In genomic region chr17:44354582-44355309, GRCh38 we compare ENCODE assay signal across 10 cellular contexts. TPM values are rescaled to one million over a fixed set of nuclear protein-coding genes. Genes with fewer than 3 reads are reported as not detected.
DNase-seq lines count a peak whose midpoint lies in the region; ATAC-seq and TF ChIP-seq lines count a peak whose summit lies in the region.
"Had no signal": no experiment of that assay in that cellular context is flagged by ENCODE, and none has a peak within 500 bp of the region (broad histone marks: within the 10 kb centered on the region; RNA-seq: fewer than 3 reads in every experiment).

No MANE protein-coding gene starts in this region.

- peaks cover 3% of the 10 kb centered on the region; the same call in 1 of the 2 replicates for H3K27me3 Mint-ChIP-seq in WTC11 (ENCODE audit: low read depth)
- H3K27me3 Mint-ChIP-seq in central memory CD8-positive, alpha-beta T cell = no peaks in the 10 kb centered on the region

- no peaks in the 10 kb centered on the region for H3K27me3 ChIP-seq in osteoblast (ENCODE audit: insufficient read depth, low read length)
- no peaks in the 10 kb centered on the region for H3K27me3 ChIP-seq in gastrocnemius medialis

- H3K36me3 ChIP-seq in osteoblast (ENCODE audit: insufficient read depth, low read length) (peaks cover 11% of the 10 kb centered on the region), gastrocnemius medialis (peaks cover 0 to 36% of the 10 kb centered on the region in 2 donors)

- H3K9me3 ChIP-seq in osteoblast (ENCODE audit: low read depth, low read length) = no peaks in the 10 kb centered on the region
- no peaks in the 10 kb centered on the region for H3K9me3 ChIP-seq in gastrocnemius medialis

- H3K4me3 ChIP-seq in osteoblast (ENCODE audit: insufficient read depth, low read length) = peak overlapping the region; percentile 28
- H3K4me3 ChIP-seq in gastrocnemius medialis = no peak overlapping the region

- ATAC-seq in WTC11 (peak; percentile 56), gastrocnemius medialis (no peak), HG03196 (IDR thresholded peaks at IDR 0.05; ENCODE audit: unreplicated experiment) (no peak)
- ATAC-seq in central memory CD8-positive, alpha-beta T cell (replicated peaks; ENCODE audit: extremely low read depth, poor library complexity, severe bottlenecking) = peak; percentile 9
- ATAC-seq: HCT116 had no signal

- peak; percentile 73 for TF ChIP-seq CTCF in GM10248 (IDR thresholded peaks at IDR 0.05; ENCODE audit: control extremely low read depth, extremely low read depth, low read depth, missing control alignments)
- TF ChIP-seq CTCF in WTC11 (IDR thresholded peaks at IDR 0.05) = peak; percentile 84
- TF ChIP-seq CTCF in osteoblast (IDR thresholded peaks at IDR 0.05; ENCODE audit: extremely low read depth, low read depth, low read length) = no peak
- peak in 2 of 5 experiments; percentile 31 to 60 for TF ChIP-seq CTCF in gastrocnemius medialis (IDR thresholded peaks at IDR 0.05 in 4 of 5, conservative IDR thresholded peaks at IDR 0.05 in 1 of 5)

- peaks cover 9% of the 10 kb centered on the region for H3K4me1 Mint-ChIP-seq in WTC11
- peaks cover 5% of the 10 kb centered on the region for H3K4me1 Mint-ChIP-seq in central memory CD8-positive, alpha-beta T cell

- H3K4me2 ChIP-seq in osteoblast (ENCODE audit: insufficient read depth, low read length) = peak overlapping the region; percentile 43

- in situ Hi-C loops in gastrocnemius medialis (cut with MboI; ENCODE audit: low sequenced_read_pairs in 4 of 4) = no loop called here

- peak overlapping the region; percentile 64 for H3K4me3 Mint-ChIP-seq in WTC11
- H3K4me3 Mint-ChIP-seq in central memory CD8-positive, alpha-beta T cell = peak overlapping the region; percentile 41

- POLR2A ChIA-PET in GM10248 (lab: Yijun Ruan, JAX) = no interaction called here
- POLR2A ChIA-PET in WTC11 (lab: Charles Lee) = interaction anchor here (1.0 to 1.8 kb wide), 8 partner anchors 8 to 145 kb away, joined by 3 to 6 read pairs (median 4); partner anchors contain the start of genes FAM171A2, GRN and UBTF

- intact Hi-C loops in gastrocnemius medialis (cut with DNase I; ENCODE audit: low total_unique reads) = no loop called here

- H3K79me2 ChIP-seq in osteoblast (ENCODE audit: insufficient read depth, low read length) = no peaks in the 10 kb centered on the region

- TF ChIP-seq POLR2A in gastrocnemius medialis (IDR thresholded peaks at IDR 0.05) = no peak

- H3K36me3 Mint-ChIP-seq in WTC11 = no peaks in the 10 kb centered on the region
- peaks cover 10% of the 10 kb centered on the region for H3K36me3 Mint-ChIP-seq in central memory CD8-positive, alpha-beta T cell (ENCODE audit: insufficient read depth)

- DNase-seq in GM10248 (ENCODE audit: extremely low spot score) = peak; percentile 82
- DNase-seq in WTC11 (ENCODE audit: low spot score) = peak; percentile 90
- DNase-seq in central memory CD8-positive, alpha-beta T cell (ENCODE audit: low spot score in 2 of 2) = peak; percentile 24 to 51
- DNase-seq in osteoblast (ENCODE audit: insufficient read length, low spot score, missing footprints) = peak; percentile 93
- no peak for DNase-seq in gastrocnemius medialis
- no peak for DNase-seq in AG08396 (ENCODE audit: low spot score)
- DNase-seq in NCI-H1694 (lab: John Stamatoyannopoulos, UW) = no peak

- CTCF ChIA-PET in GM10248 (lab: Yijun Ruan, JAX) (interaction anchor here (1.4 to 18.4 kb wide), 6 partner anchors 8 to 153 kb away, joined by 5 to 250 read pairs (median 22); partner anchors contain the start of genes FAM171A2 and GRN), WTC11 (lab: Charles Lee) (interaction anchor here (0.6 to 7.8 kb wide), 43 partner anchors 8 to 349 kb away, joined by 3 to 102 read pairs (median 7); partner anchors contain the start of genes ATXN7L3, FAM171A2, GRN and HDAC5)

- H3K4me1 ChIP-seq in osteoblast (ENCODE audit: insufficient read depth, low read length) = no peaks in the 10 kb centered on the region
- H3K4me1 ChIP-seq in gastrocnemius medialis = no peaks in the 10 kb centered on the region

- no peak overlapping the region for H3K27ac Mint-ChIP-seq in WTC11
- H3K27ac Mint-ChIP-seq in central memory CD8-positive, alpha-beta T cell (ENCODE audit: low read depth) = no peak overlapping the region

- no peak overlapping the region for H2AFZ ChIP-seq in osteoblast (ENCODE audit: low read length)

- no peak overlapping the region for H3K27ac ChIP-seq in osteoblast (ENCODE audit: low read depth, low read length)
- H3K27ac ChIP-seq in gastrocnemius medialis = no peak overlapping the region
- H3K27ac ChIP-seq: epithelial cell of prostate had no signal

- no peaks in the 10 kb centered on the region for H3K9me3 Mint-ChIP-seq in WTC11
- no peaks in the 10 kb centered on the region for H3K9me3 Mint-ChIP-seq in central memory CD8-positive, alpha-beta T cell

- no peaks in the 10 kb centered on the region for H4K20me1 ChIP-seq in osteoblast (ENCODE audit: insufficient read depth, low read length)

TF ChIP-seq in WTC11, 78 proteins besides CTCF, POLR2A, EP300 and RAD21 (continues in another document):
- TF ChIP-seq ZNF263 (CRISPR knock-in tag; IDR thresholded peaks at IDR 0.05; ENCODE audit: low read depth) (peak; percentile 55), USF2 (CRISPR knock-in tag; IDR thresholded peaks at IDR 0.05) (peak; percentile 44; the same call in 1 of the 2 replicates), PRDM15 (CRISPR knock-in tag; IDR thresholded peaks at IDR 0.05) (no peak), HMGXB4 (CRISPR knock-in tag; IDR thresholded peaks at IDR 0.05) (0 out of 2 replicates have a peak, but pooled peaks have one; percentile 59), SP1 (CRISPR knock-in tag; conservative IDR thresholded peaks at IDR 0.05) (peak; percentile 52), MAX (CRISPR knock-in tag; IDR thresholded peaks at IDR 0.05) (0 out of 2 replicates have a peak, but pooled peaks have one; percentile 34), FOXK1 (CRISPR knock-in tag; IDR thresholded peaks at IDR 0.05) (peak; percentile 47; the same call in 1 of the 2 replicates)

RNA-seq across cellular contexts. Expression of gene FAM171A2, which starts 8.9 kb away (rescaled TPM):
- total RNA-seq in WTC11 (2021) (28.2 to 29.9 TPM (median 28.5 TPM) in 3 replicates), osteoblast (3.5 and 4.3 TPM in 2 replicates), gastrocnemius medialis (under 1 TPM in 3 of 4 donors, not detected in 1; 0.10 to 0.47 (median 0.23) TPM)

RNA-seq across cellular contexts. Expression of gene GRN, which starts 9.6 kb away (rescaled TPM):
- total RNA-seq in WTC11 (2021) (177 to 185 TPM (median 185 TPM) in 3 replicates), osteoblast (382 and 390 TPM in 2 replicates), gastrocnemius medialis (100 to 1,000 TPM in 2 of 4 donors, 10 to 100 TPM in 2; 64.2 to 111 (median 87.1) TPM)

RNA-seq across cellular contexts. Expression of gene SLC25A39, which starts 30.1 kb away (rescaled TPM):
- total RNA-seq in WTC11 (2021) = 254 to 271 TPM (median 268 TPM) in 3 replicates
- total RNA-seq in osteoblast = 60.1 and 60.7 TPM in 2 replicates
- total RNA-seq in gastrocnemius medialis = 10 to 100 TPM; 36.7 to 44.2 (median 38.4) TPM

RNA-seq across cellular contexts. Expression of gene ITGA2B, which starts 34.7 kb away (rescaled TPM):
- total RNA-seq in WTC11 (2021) = 21.5 to 30.3 TPM (median 28.5 TPM) in 3 replicates
- 0.59 TPM in 1 of 2 replicates, not detected in the other for total RNA-seq in osteoblast
- total RNA-seq in gastrocnemius medialis = under 1 TPM in 1 of 4 donors, not detected in 3; 0.33 TPM

RNA-seq across cellular contexts. Expression of gene RUNDC3A, which starts 46.3 kb away (rescaled TPM):
- total RNA-seq in WTC11 (2021) (5.1 to 6.5 TPM (median 5.2 TPM) in 3 replicates), osteoblast (under 0.01 TPM in 1 of 2 replicates, not detected in the other), gastrocnemius medialis (not detected)

Comparison
In these comparisons a context has a peak if more than half of its experiments do, and no peak if none do; other contexts are left out.
1. DNase-seq: peak in GM10248 (single experiment), WTC11 (single experiment), central memory CD8-positive, alpha-beta T cell (2 of 2) and osteoblast (single experiment); none in gastrocnemius medialis (0 of 2), AG08396 (single experiment) and NCI-H1694 (single experiment).
2. ATAC-seq: peak in WTC11 (single experiment) and central memory CD8-positive, alpha-beta T cell (single experiment); none in gastrocnemius medialis (0 of 2) and HG03196 (single experiment).